In genomic region chr1:201982082-201982922, GRCh38 we compare ENCODE assay signal across 8 cellular contexts. TPM values are rescaled to one million over a fixed set of nuclear protein-coding genes. Genes with fewer than 3 reads are reported as not detected.
A peak's percentile ranks its signal among the peaks of the same experiment; 100 is the strongest.
DNase-seq lines count a peak whose midpoint lies in the region; ATAC-seq, FAIRE-seq and TF ChIP-seq lines count a peak whose summit lies in the region.

TSS of gene RNPEP (plus strand) at chr1:201982648. CDS start at chr1:201982667, 19 bp downstream.

- intact Hi-C loops in Panc1 (cut with micrococcal nuclease; ENCODE audit: unreplicated experiment): no loop called here
- intact Hi-C loops in activated T-helper 2 cell treated with anti-CD3 and anti-CD28 coated beads, Interferon-gamma antibody, Interleukin-2, Interleukin-4, amounts not matched to agents 10 μg/mL and 5 μg/mL and 100 μg/mL, durations not matched to agents 14 hours and 24 hours and 36 hours (cut with micrococcal nuclease): no loop called here

- H3K9me3 ChIP-seq in CD8-positive, alpha-beta memory T cell (ENCODE audit: low read length): no peaks in the 10 kb centered on the region
- H3K9me3 ChIP-seq in Panc1 (ENCODE audit: control insufficient read depth, insufficient read depth, low read depth, low read length): no peaks in the 10 kb centered on the region

- H3K27me3 ChIP-seq in CD8-positive, alpha-beta memory T cell (ENCODE audit: insufficient read depth, low read length, poor library complexity, severe bottlenecking): no peaks in the 10 kb centered on the region
- no peaks in the 10 kb centered on the region for H3K27me3 ChIP-seq in Panc1 (ENCODE audit: control insufficient read depth, insufficient read depth, low read length)

- TF ChIP-seq CTCF in Panc1 (IDR thresholded peaks at IDR 0.05) (no peak), nephron (IDR thresholded peaks at IDR 0.05; ENCODE audit: unreplicated experiment in 3 of 3) (no peak)

- FAIRE-seq in GM19239 (lab: Jason Lieb, UNC): peak; percentile 90

- no peaks in the 10 kb centered on the region for H3K36me3 ChIP-seq in CD8-positive, alpha-beta memory T cell (ENCODE audit: insufficient read depth, low read length)
- no peaks in the 10 kb centered on the region for H3K36me3 ChIP-seq in Panc1 (ENCODE audit: control insufficient read depth, insufficient read depth, low read length)

- POLR2A ChIA-PET in CD8-positive, alpha-beta memory T cell (lab: Charles Lee): interaction anchor here (1.4 to 1.5 kb wide), 3 partner anchors 17 to 178 kb away, joined by 3 to 9 read pairs (median 6); partner anchors contain the start of genes PTPN7 and TIMM17A
- POLR2A ChIA-PET in Panc1 (lab: Charles Lee): interaction anchor here (0.5 kb wide), 1 partner anchor 30 kb away, joined by 3 read pairs; no protein-coding TSS in a partner anchor

- H3K4me1 ChIP-seq in CD8-positive, alpha-beta memory T cell (ENCODE audit: insufficient read depth, low read length): peaks cover 16% of the 10 kb centered on the region
- H3K4me1 ChIP-seq in Panc1 (ENCODE audit: control insufficient read depth, insufficient read depth, low read length): peaks cover 8% of the 10 kb centered on the region

- peak within 1 kb of the TSS; percentile 73 for H3K27ac ChIP-seq in CD8-positive, alpha-beta memory T cell (ENCODE audit: low read depth, low read length)
- H3K27ac ChIP-seq in Panc1 (ENCODE audit: low read length): peak within 1 kb of the TSS; percentile 94

- peak; percentile 54 to 73 (median 59) for DNase-seq in CD8-positive, alpha-beta memory T cell
- DNase-seq in GM19239 (ENCODE audit: insufficient read length, low spot score) (peak; percentile 83), Panc1 (ENCODE audit: low read depth, low spot score) (no peak), fibroblast of peridontal ligament (ENCODE audit: extremely low read depth) (peak; percentile 37)
- DNase-seq in activated T-helper 2 cell treated with anti-CD3 and anti-CD28 coated beads, Interferon-gamma antibody, Interleukin-2, Interleukin-4, amounts not matched to agents 10 μg/mL and 5 μg/mL and 100 μg/mL, durations not matched to agents 14 hours and 24 hours and 36 hours (ENCODE audit: low spot score): peak; percentile 49

- peaks cover 30 to 40% (median 35%) of the 10 kb centered on the region in 3 donors for H3K4me1 Mint-ChIP-seq in CD8-positive, alpha-beta memory T cell
- H3K4me1 Mint-ChIP-seq in activated T-helper 2 cell treated with anti-CD3 and anti-CD28 coated beads, Interferon-gamma antibody, Interleukin-2, Interleukin-4, amounts not matched to agents 10 μg/mL and 5 μg/mL and 100 μg/mL, durations not matched to agents 14 hours and 24 hours and 36 hours (ENCODE audit: low read depth): peaks cover 17% of the 10 kb centered on the region
- peaks cover 13% of the 10 kb centered on the region for H3K4me1 Mint-ChIP-seq in nephron
- peaks cover 21% of the 10 kb centered on the region for H3K4me1 Mint-ChIP-seq in stimulated activated naive CD8-positive, alpha-beta T cell treated with anti-CD3 and anti-CD28 coated beads, Interleukin-15, Interleukin-2, amounts not matched to agents 100 ng/mL and 50 ng/mL, for 24 hours (ENCODE audit: low read depth)

- in situ Hi-C loops in Panc1 (cut with HindIII; ENCODE audit: low pct_unique_long_range_greater_than_20kb, low sequenced_read_pairs): no loop called here

- peaks cover 0 to 11% (median 2%) of the 10 kb centered on the region in 3 donors for H3K36me3 Mint-ChIP-seq in CD8-positive, alpha-beta memory T cell
- H3K36me3 Mint-ChIP-seq in activated T-helper 2 cell treated with anti-CD3 and anti-CD28 coated beads, Interferon-gamma antibody, Interleukin-2, Interleukin-4, amounts not matched to agents 10 μg/mL and 5 μg/mL and 100 μg/mL, durations not matched to agents 14 hours and 24 hours and 36 hours (ENCODE audit: low read depth): peaks cover 3% of the 10 kb centered on the region
- H3K36me3 Mint-ChIP-seq in nephron (ENCODE audit: low read depth): peaks cover 5% of the 10 kb centered on the region
- H3K36me3 Mint-ChIP-seq in stimulated activated naive CD8-positive, alpha-beta T cell treated with anti-CD3 and anti-CD28 coated beads, Interleukin-15, Interleukin-2, amounts not matched to agents 100 ng/mL and 50 ng/mL, for 24 hours (ENCODE audit: low read depth): no peaks in the 10 kb centered on the region

- ATAC-seq in HG03442 (IDR thresholded peaks at IDR 0.05; ENCODE audit: unreplicated experiment) (peak; percentile 74), Panc1 (peak; percentile 91)

- H3K27me3 Mint-ChIP-seq in CD8-positive, alpha-beta memory T cell: no peaks in the 10 kb centered on the region
- peaks cover 8% of the 10 kb centered on the region for H3K27me3 Mint-ChIP-seq in activated T-helper 2 cell treated with anti-CD3 and anti-CD28 coated beads, Interferon-gamma antibody, Interleukin-2, Interleukin-4, amounts not matched to agents 10 μg/mL and 5 μg/mL and 100 μg/mL, durations not matched to agents 14 hours and 24 hours and 36 hours (ENCODE audit: low read depth)
- H3K27me3 Mint-ChIP-seq in nephron (ENCODE audit: low read depth): no peaks in the 10 kb centered on the region
- no peaks in the 10 kb centered on the region for H3K27me3 Mint-ChIP-seq in stimulated activated naive CD8-positive, alpha-beta T cell treated with anti-CD3 and anti-CD28 coated beads, Interleukin-15, Interleukin-2, amounts not matched to agents 100 ng/mL and 50 ng/mL, for 24 hours

- no TSS peak for BruUV-seq in Panc1 (replicated peaks; lab: Mats Ljungman, UMichigan)

- peak within 1 kb of the TSS; percentile 94 to 98 (median 97) for H3K4me3 Mint-ChIP-seq in CD8-positive, alpha-beta memory T cell
- H3K4me3 Mint-ChIP-seq in activated T-helper 2 cell treated with anti-CD3 and anti-CD28 coated beads, Interferon-gamma antibody, Interleukin-2, Interleukin-4, amounts not matched to agents 10 μg/mL and 5 μg/mL and 100 μg/mL, durations not matched to agents 14 hours and 24 hours and 36 hours (ENCODE audit: low read depth): peak within 1 kb of the TSS; percentile 97
- H3K4me3 Mint-ChIP-seq in nephron: peak within 1 kb of the TSS; percentile 95 to 99 (median 98)
- H3K4me3 Mint-ChIP-seq in stimulated activated naive CD8-positive, alpha-beta T cell treated with anti-CD3 and anti-CD28 coated beads, Interleukin-15, Interleukin-2, amounts not matched to agents 100 ng/mL and 50 ng/mL, for 24 hours: peak within 1 kb of the TSS; percentile 95

- H3K4me3 ChIP-seq in CD8-positive, alpha-beta memory T cell (ENCODE audit: low read length): peak within 1 kb of the TSS; percentile 78
- peak within 1 kb of the TSS; percentile 74 to 76 for H3K4me3 ChIP-seq in Panc1 (ENCODE audit: low read depth in 2 of 2, low read length in 2 of 2)

- CTCF ChIA-PET in CD8-positive, alpha-beta memory T cell (lab: Charles Lee): interaction anchor here (0.6 to 1.7 kb wide), 6 partner anchors 10 to 89 kb away, joined by 3 to 8 read pairs (median 4); partner anchors contain the start of gene ELF3
- CTCF ChIA-PET in Panc1 (lab: Charles Lee): no interaction called here

- H3K9me3 Mint-ChIP-seq in CD8-positive, alpha-beta memory T cell: no peaks in the 10 kb centered on the region
- no peaks in the 10 kb centered on the region for H3K9me3 Mint-ChIP-seq in activated T-helper 2 cell treated with anti-CD3 and anti-CD28 coated beads, Interferon-gamma antibody, Interleukin-2, Interleukin-4, amounts not matched to agents 10 μg/mL and 5 μg/mL and 100 μg/mL, durations not matched to agents 14 hours and 24 hours and 36 hours
- no peaks in the 10 kb centered on the region for H3K9me3 Mint-ChIP-seq in nephron
- H3K9me3 Mint-ChIP-seq in stimulated activated naive CD8-positive, alpha-beta T cell treated with anti-CD3 and anti-CD28 coated beads, Interleukin-15, Interleukin-2, amounts not matched to agents 100 ng/mL and 50 ng/mL, for 24 hours: no peaks in the 10 kb centered on the region

- H3K27ac Mint-ChIP-seq in CD8-positive, alpha-beta memory T cell: peak within 1 kb of the TSS; percentile 62 to 99 (median 94)
- H3K27ac Mint-ChIP-seq in activated T-helper 2 cell treated with anti-CD3 and anti-CD28 coated beads, Interferon-gamma antibody, Interleukin-2, Interleukin-4, amounts not matched to agents 10 μg/mL and 5 μg/mL and 100 μg/mL, durations not matched to agents 14 hours and 24 hours and 36 hours: peak within 1 kb of the TSS; percentile 84
- peak within 1 kb of the TSS; percentile 78 to 100 (median 99) for H3K27ac Mint-ChIP-seq in nephron
- peak within 1 kb of the TSS; percentile 88 for H3K27ac Mint-ChIP-seq in stimulated activated naive CD8-positive, alpha-beta T cell treated with anti-CD3 and anti-CD28 coated beads, Interleukin-15, Interleukin-2, amounts not matched to agents 100 ng/mL and 50 ng/mL, for 24 hours

RNA-seq across cellular contexts. Expression of gene RNPEP, which starts in this region (rescaled TPM):
- total RNA-seq in CD8-positive, alpha-beta memory T cell: 10 to 100 TPM; 30.5 to 33.2 TPM
- polyA plus RNA-seq in CD8-positive, alpha-beta memory T cell: 36.3 TPM
- total RNA-seq in Panc1 (2021; ENCODE audit: unreplicated experiment): 99.8 TPM
- 87.7 TPM for polyA plus RNA-seq in Panc1 (2012; ENCODE audit: insufficient read length)
- 42.5 and 43.6 TPM in 2 replicates for total RNA-seq in activated T-helper 2 cell treated with anti-CD3 and anti-CD28 coated beads, Interferon-gamma antibody, Interleukin-2, Interleukin-4, amounts not matched to agents 10 μg/mL and 5 μg/mL and 100 μg/mL, durations not matched to agents 14 hours and 24 hours and 36 hours
